ENCODE assay signal across 26 cellular contexts in the genomic region with DNA sequence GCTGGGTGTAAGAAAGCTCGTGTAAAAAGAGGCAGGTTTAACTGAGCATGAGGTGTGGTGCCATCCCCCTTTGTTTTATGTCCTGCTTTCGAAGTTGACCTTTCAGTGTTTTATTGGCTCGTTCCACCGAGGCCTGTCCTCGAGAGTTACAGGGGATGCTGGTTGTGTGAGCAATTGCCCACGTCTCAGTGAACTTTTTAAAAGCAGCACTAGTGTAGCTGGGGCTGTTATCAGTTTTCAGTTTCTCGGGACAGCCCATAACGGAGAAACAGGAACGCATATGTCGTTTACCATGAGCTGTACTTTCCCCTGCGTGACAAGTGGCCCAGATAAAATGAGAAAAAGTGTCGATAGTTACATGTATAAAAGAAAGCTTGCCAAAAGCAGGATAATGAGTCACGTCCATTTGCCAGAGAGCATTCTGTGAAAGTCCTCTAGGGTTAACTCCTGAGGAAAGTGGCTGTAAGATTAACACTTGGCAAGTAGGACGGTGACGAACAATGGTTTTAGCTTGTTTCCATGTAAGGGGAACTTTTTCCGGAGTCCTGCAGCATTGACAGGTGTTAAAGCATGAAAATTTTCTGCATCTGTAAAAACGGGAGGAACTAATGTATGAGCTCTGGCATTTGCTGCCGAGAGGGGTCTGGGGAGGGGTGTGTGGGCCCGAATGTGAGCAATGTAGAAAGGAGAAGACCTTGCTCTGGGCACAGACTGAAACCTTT. TPM values are rescaled to one million over a fixed set of nuclear protein-coding genes. Genes with fewer than 3 reads are reported as not detected.
DNase-seq lines count a peak whose midpoint lies in the region; ATAC-seq and TF ChIP-seq lines count a peak whose summit lies in the region.
"Had no signal": no experiment of that assay in that cellular context is flagged by ENCODE, and none has a peak within 500 bp of the region (broad histone marks: within the 10 kb centered on the region; RNA-seq: fewer than 3 reads in every experiment).

No MANE protein-coding gene starts in this region.

- no peaks in the 10 kb centered on the region for H3K36me3 ChIP-seq in Karpas-422 (ENCODE audit: insufficient read depth, low read length)
- H3K36me3 ChIP-seq: HAP-1, right atrium auricular region had no signal

- H3K9me3 ChIP-seq in Karpas-422 (ENCODE audit: low read length), result no peaks in the 10 kb centered on the region
- H3K9me3 ChIP-seq: right atrium auricular region had no signal

- H3K4me1 ChIP-seq in Karpas-422 (ENCODE audit: low read length), result no peaks in the 10 kb centered on the region
- H3K4me1 ChIP-seq: HAP-1, right atrium auricular region had no signal

- H3K9me3 Mint-ChIP-seq in activated T-helper 2 cell treated with anti-CD3 and anti-CD28 coated beads, Interferon-gamma antibody, Interleukin-2, Interleukin-4, amounts not matched to agents 10 μg/mL and 5 μg/mL and 100 μg/mL, durations not matched to agents 14 hours and 24 hours and 36 hours, result no peaks in the 10 kb centered on the region
- H3K9me3 Mint-ChIP-seq in memory B cell, result peaks cover 5% of the 10 kb centered on the region
- H3K9me3 Mint-ChIP-seq: activated naive CD4-positive, alpha-beta T cell treated with anti-CD3 and anti-CD28 coated beads, Interleukin-2, amount 50 U/mL, for 24 hours had no signal

- peaks cover 3% of the 10 kb centered on the region for H3K4me1 Mint-ChIP-seq in activated T-helper 2 cell treated with anti-CD3 and anti-CD28 coated beads, Interferon-gamma antibody, Interleukin-2, Interleukin-4, amounts not matched to agents 10 μg/mL and 5 μg/mL and 100 μg/mL, durations not matched to agents 14 hours and 24 hours and 36 hours (ENCODE audit: low read depth)
- peaks cover 7% of the 10 kb centered on the region for H3K4me1 Mint-ChIP-seq in memory B cell

- H3K27ac ChIP-seq in Karpas-422 (ENCODE audit: low read length), result no peak overlapping the region
- H3K27ac ChIP-seq: right atrium auricular region had no signal

- peak; percentile 18 for DNase-seq in AG09309 (ENCODE audit: low read depth)
- DNase-seq in Karpas-422, result no peak
- DNase-seq in activated T-helper 2 cell treated with anti-CD3 and anti-CD28 coated beads, Interferon-gamma antibody, Interleukin-2, Interleukin-4, amounts not matched to agents 10 μg/mL and 5 μg/mL and 100 μg/mL, durations not matched to agents 14 hours and 24 hours and 36 hours (ENCODE audit: low spot score), result no peak
- no peak for DNase-seq in memory B cell (ENCODE audit: low spot score in 2 of 2)
- DNase-seq in glomerular visceral epithelial cell (ENCODE audit: extremely low spot score), result no peak
- no peak for DNase-seq in stimulated activated naive CD4-positive, alpha-beta T cell treated with Interleukin-2 at 50 U/mL for 16 hours (lab: John Stamatoyannopoulos, UW)
- DNase-seq: activated CD4-positive, alpha-beta T cell treated with anti-CD3 and anti-CD28 coated beads for 36 hours; activated T-cell treated with anti-CD3 and anti-CD28 coated beads, Interleukin-2, amount 50 U/mL, for 48 hours; anterior cingulate cortex; IMR-90; mammary epithelial cell; naive B cell; NCI-H1436 treated with DMSO at 0.1 percent for 48 hours; NCI-H2171 treated with DMSO at 0.1 percent for 48 hours; NCI-H526 treated with DMSO at 0.1 percent for 48 hours; stimulated activated CD8-positive, alpha-beta memory T cell treated with anti-CD3 and anti-CD28 coated beads, Interleukin-4, amount 100 ng/mL, for 48 hours had no signal

- H3K79me2 ChIP-seq in Karpas-422 (ENCODE audit: low read length), result no peaks in the 10 kb centered on the region

- no peak for TF ChIP-seq CTCF in AG09309 (IDR thresholded peaks at IDR 0.05; ENCODE audit: control insufficient read depth, insufficient read depth, low read depth, low read length, missing control alignments)

- 0 out of 2 replicates have a peak, but pooled peaks cover 3% of the 10 kb centered on the region for H3K27me3 ChIP-seq in Karpas-422 (ENCODE audit: low read length)
- H3K27me3 ChIP-seq: right atrium auricular region had no signal

- H2AFZ ChIP-seq in Karpas-422 (ENCODE audit: low read length), result 0 out of 2 replicates have a peak overlapping the region, but pooled peaks have one; percentile 21

- no peak overlapping the region for H3K9ac ChIP-seq in Karpas-422 (ENCODE audit: low read length)

- H3K4me2 ChIP-seq in Karpas-422 (ENCODE audit: low read depth, low read length, poor library complexity, severe bottlenecking), result no peak overlapping the region

- peaks cover 3% of the 10 kb centered on the region for H3K27me3 Mint-ChIP-seq in activated T-helper 2 cell treated with anti-CD3 and anti-CD28 coated beads, Interferon-gamma antibody, Interleukin-2, Interleukin-4, amounts not matched to agents 10 μg/mL and 5 μg/mL and 100 μg/mL, durations not matched to agents 14 hours and 24 hours and 36 hours (ENCODE audit: low read depth)
- peaks cover 7% of the 10 kb centered on the region for H3K27me3 Mint-ChIP-seq in memory B cell

- intact Hi-C loops in activated T-helper 2 cell treated with anti-CD3 and anti-CD28 coated beads, Interferon-gamma antibody, Interleukin-2, Interleukin-4, amounts not matched to agents 10 μg/mL and 5 μg/mL and 100 μg/mL, durations not matched to agents 14 hours and 24 hours and 36 hours (cut with micrococcal nuclease), result no loop called here

- no peak overlapping the region for H3K4me3 Mint-ChIP-seq in activated T-helper 2 cell treated with anti-CD3 and anti-CD28 coated beads, Interferon-gamma antibody, Interleukin-2, Interleukin-4, amounts not matched to agents 10 μg/mL and 5 μg/mL and 100 μg/mL, durations not matched to agents 14 hours and 24 hours and 36 hours (ENCODE audit: low read depth)
- H3K4me3 Mint-ChIP-seq in memory B cell, result peak overlapping the region; percentile 18
- H3K4me3 Mint-ChIP-seq: activated CD4-positive, alpha-beta T cell treated with anti-CD3 and anti-CD28 coated beads for 36 hours; activated naive CD4-positive, alpha-beta T cell treated with anti-CD3 and anti-CD28 coated beads, Interleukin-2, amount 50 U/mL, for 24 hours; naive B cell had no signal

- no peaks in the 10 kb centered on the region for H3K9me2 ChIP-seq in Karpas-422 (replicated peaks; ENCODE audit: insufficient read depth, low read length)

- peak overlapping the region; percentile 9 for H3K27ac Mint-ChIP-seq in activated T-helper 2 cell treated with anti-CD3 and anti-CD28 coated beads, Interferon-gamma antibody, Interleukin-2, Interleukin-4, amounts not matched to agents 10 μg/mL and 5 μg/mL and 100 μg/mL, durations not matched to agents 14 hours and 24 hours and 36 hours
- no peak overlapping the region for H3K27ac Mint-ChIP-seq in memory B cell
- H3K27ac Mint-ChIP-seq: activated CD4-positive, alpha-beta T cell treated with anti-CD3 and anti-CD28 coated beads for 36 hours; activated naive CD4-positive, alpha-beta T cell treated with anti-CD3 and anti-CD28 coated beads, Interleukin-2, amount 50 U/mL, for 24 hours; naive B cell had no signal

- peak overlapping the region; percentile 33 for H3K4me3 ChIP-seq in AG09309 (ENCODE audit: control insufficient read depth, low read depth, low read length)
- no peak overlapping the region for H3K4me3 ChIP-seq in Karpas-422 (ENCODE audit: low read length)
- H3K4me3 ChIP-seq: HAP-1, right atrium auricular region had no signal

- no peaks in the 10 kb centered on the region for H3K36me3 Mint-ChIP-seq in activated T-helper 2 cell treated with anti-CD3 and anti-CD28 coated beads, Interferon-gamma antibody, Interleukin-2, Interleukin-4, amounts not matched to agents 10 μg/mL and 5 μg/mL and 100 μg/mL, durations not matched to agents 14 hours and 24 hours and 36 hours (ENCODE audit: low read depth)
- peaks cover 3% of the 10 kb centered on the region for H3K36me3 Mint-ChIP-seq in memory B cell
- H3K36me3 Mint-ChIP-seq: activated naive CD4-positive, alpha-beta T cell treated with anti-CD3 and anti-CD28 coated beads, Interleukin-2, amount 50 U/mL, for 24 hours had no signal

- ATAC-seq in memory B cell (ENCODE audit: low read depth), result no peak
- no peak for ATAC-seq in GM19328 (IDR thresholded peaks at IDR 0.05; ENCODE audit: unreplicated experiment)
- ATAC-seq in HG03159 (IDR thresholded peaks at IDR 0.05; ENCODE audit: unreplicated experiment), result no peak
- ATAC-seq: activated CD4-positive, alpha-beta T cell treated with anti-CD3 and anti-CD28 coated beads for 36 hours had no signal

- no peaks in the 10 kb centered on the region for H4K20me1 ChIP-seq in Karpas-422 (ENCODE audit: insufficient read depth, low read depth, low read length)

RNA-seq across cellular contexts. Expression of a gene that starts 7.8 kb away (rescaled TPM):
- total RNA-seq in Karpas-422 (2014; rRNA removed; shearing (Covaris generic); ENCODE audit: low replicate concordance), result 10.2 and 29.1 TPM in 2 replicates
- total RNA-seq in activated T-helper 2 cell treated with anti-CD3 and anti-CD28 coated beads, Interferon-gamma antibody, Interleukin-2, Interleukin-4, amounts not matched to agents 10 μg/mL and 5 μg/mL and 100 μg/mL, durations not matched to agents 14 hours and 24 hours and 36 hours, result 40.4 and 41.3 TPM in 2 replicates

RNA-seq across cellular contexts. Expression of a gene that starts 31.5 kb away (rescaled TPM):
- 0.87 TPM in 1 of 2 replicates, not detected in the other for total RNA-seq in Karpas-422 (2014; rRNA removed; shearing (Covaris generic); ENCODE audit: low replicate concordance)
- 1.4 and 2.3 TPM in 2 replicates for total RNA-seq in activated T-helper 2 cell treated with anti-CD3 and anti-CD28 coated beads, Interferon-gamma antibody, Interleukin-2, Interleukin-4, amounts not matched to agents 10 μg/mL and 5 μg/mL and 100 μg/mL, durations not matched to agents 14 hours and 24 hours and 36 hours
- total RNA-seq: frontal cortex had no signal

RNA-seq across cellular contexts. Expression of a gene that starts 51.8 kb away (rescaled TPM):
- total RNA-seq in Karpas-422 (2014; rRNA removed; shearing (Covaris generic); ENCODE audit: low replicate concordance), result not detected in 2 replicates
- total RNA-seq in activated T-helper 2 cell treated with anti-CD3 and anti-CD28 coated beads, Interferon-gamma antibody, Interleukin-2, Interleukin-4, amounts not matched to agents 10 μg/mL and 5 μg/mL and 100 μg/mL, durations not matched to agents 14 hours and 24 hours and 36 hours, result 0.07 TPM in 1 of 2 replicates, not detected in the other
- total RNA-seq: A673; activated CD4-positive, alpha-beta T cell treated with anti-CD3 and anti-CD28 coated beads for 36 hours; activated CD8-positive, alpha-beta memory T cell treated with anti-CD3 and anti-CD28 coated beads for 36 hours; cerebellum; frontal cortex; IMR-90; mammary epithelial cell; osteocyte; right atrium auricular region had no signal

RNA-seq across cellular contexts. Expression of a gene that starts 52.9 kb away (rescaled TPM):
- total RNA-seq in Karpas-422 (2014; rRNA removed; shearing (Covaris generic); ENCODE audit: low replicate concordance), result 19.9 and 90.0 TPM in 2 replicates
- total RNA-seq in activated T-helper 2 cell treated with anti-CD3 and anti-CD28 coated beads, Interferon-gamma antibody, Interleukin-2, Interleukin-4, amounts not matched to agents 10 μg/mL and 5 μg/mL and 100 μg/mL, durations not matched to agents 14 hours and 24 hours and 36 hours, result 35.4 and 49.9 TPM in 2 replicates

RNA-seq across cellular contexts. Expression of a gene that starts 53.2 kb away (rescaled TPM):
- total RNA-seq in Karpas-422 (2014; rRNA removed; shearing (Covaris generic); ENCODE audit: low replicate concordance), result 11.9 and 15.2 TPM in 2 replicates
- total RNA-seq in activated T-helper 2 cell treated with anti-CD3 and anti-CD28 coated beads, Interferon-gamma antibody, Interleukin-2, Interleukin-4, amounts not matched to agents 10 μg/mL and 5 μg/mL and 100 μg/mL, durations not matched to agents 14 hours and 24 hours and 36 hours, result 15.2 and 17.3 TPM in 2 replicates
